ENCODE assay signal across 8 cellular contexts in genomic region chr18:79378416-79379250, GRCh38. TPM values are rescaled to one million over a fixed set of nuclear protein-coding genes. Genes with fewer than 3 reads are reported as not detected.
DNase-seq lines count a peak whose midpoint lies in the region; ATAC-seq and TF ChIP-seq lines count a peak whose summit lies in the region.

No MANE protein-coding gene starts in this region.

- intact Hi-C loops in left cardiac atrium (cut with DNase I) = loop anchor here in 1 of 2 donors (5.0 kb wide), 1 partner anchor 149 kb away; no protein-coding TSS in a partner anchor
- intact Hi-C loops in posterior vena cava (cut with DNase I) = no loop called here
- intact Hi-C loops in vagina (cut with DNase I) = loop anchor here (2.0 kb wide), 1 partner anchor 266 kb away; no protein-coding TSS in a partner anchor

- H3K27ac ChIP-seq in 22Rv1 (no peak overlapping the region), RWPE2 (ENCODE audit: poor library complexity, severe bottlenecking) (no peak overlapping the region), vagina (no peak overlapping the region)

- ATAC-seq in GM18868 (IDR thresholded peaks at IDR 0.05; ENCODE audit: unreplicated experiment) = peak; percentile 58
- ATAC-seq in HG03280 (IDR thresholded peaks at IDR 0.05; ENCODE audit: unreplicated experiment) = peak; percentile 67
- peak; percentile 73 for ATAC-seq in RWPE2 (ENCODE audit: low read depth)
- ATAC-seq in activated naive CD8-positive, alpha-beta T cell treated with anti-CD3 and anti-CD28 coated beads, Interleukin-2, amount 10 ng/mL, durations not matched to agents 7 days and 5 days (ENCODE audit: low read depth) = peak; percentile 67
- ATAC-seq in left cardiac atrium = peak; percentile 81 to 82

- TF ChIP-seq CTCF in 22Rv1 (IDR thresholded peaks at IDR 0.05) (peak; percentile 77), RWPE2 (IDR thresholded peaks at IDR 0.05; ENCODE audit: poor library complexity, severe bottlenecking) (peak; percentile 88), vagina (IDR thresholded peaks at IDR 0.05) (peak; percentile 95 to 97 (median 97))

- H3K4me1 Mint-ChIP-seq in activated naive CD8-positive, alpha-beta T cell treated with anti-CD3 and anti-CD28 coated beads, Interleukin-2, amount 10 ng/mL, durations not matched to agents 7 days and 5 days = peaks cover 8% of the 10 kb centered on the region

- H3K27me3 Mint-ChIP-seq in activated naive CD8-positive, alpha-beta T cell treated with anti-CD3 and anti-CD28 coated beads, Interleukin-2, amount 10 ng/mL, durations not matched to agents 7 days and 5 days = no peaks in the 10 kb centered on the region

- H3K27ac Mint-ChIP-seq in activated naive CD8-positive, alpha-beta T cell treated with anti-CD3 and anti-CD28 coated beads, Interleukin-2, amount 10 ng/mL, durations not matched to agents 7 days and 5 days = no peak overlapping the region

- POLR2A ChIA-PET in activated naive CD8-positive, alpha-beta T cell treated with anti-CD3 and anti-CD28 coated beads, Interleukin-2, amount 10 ng/mL, durations not matched to agents 7 days and 5 days (lab: Charles Lee) = interaction anchor here (0.6 kb wide), 1 partner anchor 268 kb away, joined by 3 read pairs; no protein-coding TSS in a partner anchor

- H3K9me3 Mint-ChIP-seq in activated naive CD8-positive, alpha-beta T cell treated with anti-CD3 and anti-CD28 coated beads, Interleukin-2, amount 10 ng/mL, durations not matched to agents 7 days and 5 days = no peaks in the 10 kb centered on the region

- H3K27me3 ChIP-seq in RWPE2 (ENCODE audit: insufficient read depth, poor library complexity, severe bottlenecking) (no peaks in the 10 kb centered on the region), vagina (no peaks in the 10 kb centered on the region)

- H3K9me3 ChIP-seq in RWPE2 (ENCODE audit: severe bottlenecking) (no peaks in the 10 kb centered on the region), vagina (no peaks in the 10 kb centered on the region)

- no peaks in the 10 kb centered on the region for H3K4me1 ChIP-seq in RWPE2 (ENCODE audit: insufficient read depth, poor library complexity, severe bottlenecking)
- peaks cover 8% of the 10 kb centered on the region for H3K4me1 ChIP-seq in vagina

- no peaks in the 10 kb centered on the region for H3K36me3 ChIP-seq in RWPE2 (ENCODE audit: low read depth)
- peaks cover 0 to 14% of the 10 kb centered on the region in 2 donors for H3K36me3 ChIP-seq in vagina

- TF ChIP-seq POLR2A in vagina (IDR thresholded peaks at IDR 0.05) = no peak

- H3K4me3 Mint-ChIP-seq in activated naive CD8-positive, alpha-beta T cell treated with anti-CD3 and anti-CD28 coated beads, Interleukin-2, amount 10 ng/mL, durations not matched to agents 7 days and 5 days = no peak overlapping the region

- H3K36me3 Mint-ChIP-seq in activated naive CD8-positive, alpha-beta T cell treated with anti-CD3 and anti-CD28 coated beads, Interleukin-2, amount 10 ng/mL, durations not matched to agents 7 days and 5 days = peaks cover 2% of the 10 kb centered on the region

- no peak for DNase-seq in RWPE2 (ENCODE audit: low spot score)
- DNase-seq in activated naive CD8-positive, alpha-beta T cell treated with anti-CD3 and anti-CD28 coated beads, Interleukin-2, amount 10 ng/mL, durations not matched to agents 7 days and 5 days = peak; percentile 81
- DNase-seq in left cardiac atrium = peak; percentile 85
- peak; percentile 95 for DNase-seq in posterior vena cava (ENCODE audit: low spot score)
- DNase-seq in vagina (ENCODE audit: extremely low spot score in 2 of 2) = no peak

- H3K4me3 ChIP-seq in RWPE2 (ENCODE audit: severe bottlenecking) = no peak overlapping the region
- no peak overlapping the region for H3K4me3 ChIP-seq in vagina

RNA-seq across cellular contexts. Expression of gene NFATC1, which starts 17.1 kb away (rescaled TPM):
- 10 to 100 TPM; 46.9 to 50.8 TPM for total RNA-seq in activated naive CD8-positive, alpha-beta T cell treated with anti-CD3 and anti-CD28 coated beads, Interleukin-2, amount 10 ng/mL, durations not matched to agents 7 days and 5 days
- total RNA-seq in left cardiac atrium (10 to 100 TPM; 17.1 to 18.9 TPM), posterior vena cava (10 to 100 TPM; 23.9 to 26.9 TPM), vagina (21.9 TPM)

Comparison
In these comparisons a context has a peak if more than half of its experiments do, and no peak if none do; other contexts are left out.
1. DNase-seq: peak in activated naive CD8-positive, alpha-beta T cell treated with anti-CD3 and anti-CD28 coated beads, Interleukin-2, amount 10 ng/mL, durations not matched to agents 7 days and 5 days (single experiment), left cardiac atrium (single experiment) and posterior vena cava (single experiment); none in RWPE2 (single experiment) and vagina (0 of 2).
2. Peak in every context shown above with its lines, with median percentiles within 50 percentile points of each other: CTCF ChIP-seq and ATAC-seq.